ENCODE assay signal across 12 cellular contexts in genomic region chr4:4861592-4862551, GRCh38.
DNase-seq lines count a peak whose midpoint lies in the region; ATAC-seq and TF ChIP-seq lines count a peak whose summit lies in the region.
"Had no signal": no experiment of that assay in that cellular context is flagged by ENCODE, and none has a peak within 500 bp of the region (broad histone marks: within the 10 kb centered on the region; RNA-seq: fewer than 3 reads in every experiment).

No MANE protein-coding gene starts in this region.

- no peaks in the 10 kb centered on the region for H3K36me3 Mint-ChIP-seq in nephron (ENCODE audit: low read depth)

- H3K4me3 ChIP-seq in AG09309 (ENCODE audit: control insufficient read depth, low read depth, low read length), result peak overlapping the region; percentile 97
- peak overlapping the region; percentile 89 for H3K4me3 ChIP-seq in HFF-Myc (replicated peaks; ENCODE audit: low read depth, low read length)
- H3K4me3 ChIP-seq in effector memory CD4-positive, alpha-beta T cell (ENCODE audit: insufficient read depth, low read depth, low read length, poor library complexity, severe bottlenecking), result peak overlapping the region; percentile 52

- H3K9me3 Mint-ChIP-seq in nephron, result no peaks in the 10 kb centered on the region

- peaks cover 82% of the 10 kb centered on the region for H3K27me3 ChIP-seq in effector memory CD4-positive, alpha-beta T cell (replicated peaks; ENCODE audit: control insufficient read depth, insufficient read depth, low read length, poor library complexity, severe bottlenecking)

- H3K27me3 Mint-ChIP-seq in nephron (ENCODE audit: low read depth), result peaks cover 92% of the 10 kb centered on the region

- H3K9me3 ChIP-seq in effector memory CD4-positive, alpha-beta T cell (ENCODE audit: control insufficient read depth, low read length), result no peaks in the 10 kb centered on the region

- peaks cover 30% of the 10 kb centered on the region for H3K4me1 ChIP-seq in effector memory CD4-positive, alpha-beta T cell (ENCODE audit: control insufficient read depth, insufficient read depth, low read length, poor library complexity, severe bottlenecking)

- H3K27ac Mint-ChIP-seq in nephron, result no peak overlapping the region

- peak overlapping the region; percentile 89 to 95 (median 94) for H3K4me3 Mint-ChIP-seq in nephron

- H3K27ac ChIP-seq in effector memory CD4-positive, alpha-beta T cell (ENCODE audit: insufficient read depth, low read length, poor library complexity, severe bottlenecking), result no peak overlapping the region

- no peaks in the 10 kb centered on the region for H3K36me3 ChIP-seq in effector memory CD4-positive, alpha-beta T cell (ENCODE audit: control insufficient read depth, insufficient read depth, low read length)

- H3K4me1 Mint-ChIP-seq in nephron, result peaks cover 53% of the 10 kb centered on the region

- DNase-seq in AG09309 (ENCODE audit: low read depth) (no peak), HFF-Myc (ENCODE audit: extremely low read depth, low read depth) (no peak), NCI-H82 treated with DMSO at 0.1 percent for 48 hours (lab: John Stamatoyannopoulos, UW; ENCODE audit: unreplicated experiment) (no peak), NCI-H146 treated with DMSO at 0.1 percent for 48 hours (lab: John Stamatoyannopoulos, UW; ENCODE audit: unreplicated experiment) (no peak)
- no peak for DNase-seq in effector memory CD4-positive, alpha-beta T cell
- DNase-seq in activated effector memory CD4-positive, alpha-beta T cell treated with Interleukin-2 at 50 U/mL for 16 hours, result no peak
- DNase-seq: activated CD4-positive, alpha-beta T cell treated with anti-CD3 and anti-CD28 coated beads for 4 hours; cortex of kidney; DND-41; left colon had no signal

- no peak for ATAC-seq in GM18907 (IDR thresholded peaks at IDR 0.05; ENCODE audit: unreplicated experiment)
- ATAC-seq: left colon had no signal

- TF ChIP-seq CTCF in AG09309 (IDR thresholded peaks at IDR 0.05; ENCODE audit: control insufficient read depth, insufficient read depth, low read depth, low read length, missing control alignments) (no peak), HFF-Myc (IDR thresholded peaks at IDR 0.05; ENCODE audit: low read depth, low read length, missing control alignments) (no peak), nephron (IDR thresholded peaks at IDR 0.05; ENCODE audit: unreplicated experiment in 3 of 3) (no peak)
